Comparison of ENCODE assay signal across 8 cellular contexts in the genomic region with DNA sequence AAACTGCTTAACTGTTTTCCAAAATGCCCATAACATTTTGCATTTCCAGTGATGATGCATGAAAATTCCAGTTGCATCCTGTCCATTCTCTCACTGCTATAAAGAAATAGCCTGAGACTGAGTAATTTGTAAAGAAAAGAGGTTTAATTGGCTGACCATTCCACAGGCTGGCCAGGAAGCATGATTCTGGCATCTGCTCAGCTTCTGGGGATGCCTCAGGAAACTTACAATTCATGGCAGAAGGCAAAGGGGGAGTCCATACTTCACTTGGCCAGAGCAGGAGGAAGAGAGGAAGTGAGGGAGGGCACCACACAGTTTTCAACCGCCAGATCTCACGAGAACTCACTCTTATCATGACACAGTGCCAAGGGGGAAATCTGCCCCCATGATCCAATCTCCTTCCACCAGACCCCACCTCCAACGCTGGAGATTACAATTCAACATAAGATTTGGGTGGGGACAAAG. TPM values are rescaled to one million over a fixed set of nuclear protein-coding genes. Genes with fewer than 3 reads are reported as not detected.
DNase-seq lines count a peak whose midpoint lies in the region; FAIRE-seq and TF ChIP-seq lines count a peak whose summit lies in the region.

No MANE protein-coding gene starts in this region.

- H3K36me3 ChIP-seq in SJCRH30 (peaks cover 18% of the 10 kb centered on the region), sigmoid colon (peaks cover 0 to 27% (median 12%) of the 10 kb centered on the region in 4 donors), H7 (replicated peaks; ENCODE audit: control insufficient read depth, insufficient read depth, low read length) (peaks cover 2% of the 10 kb centered on the region; the same call in 1 of the 2 replicates)

- peak overlapping the region; percentile 34; the same call in 1 of the 2 replicates for H3K27ac ChIP-seq in SJCRH30
- H3K27ac ChIP-seq in coronary artery = peak overlapping the region in 1 of 2 donors; percentile 60
- H3K27ac ChIP-seq in sigmoid colon = peak overlapping the region; percentile 17 to 90 (median 81)

- 50 to 79% methylated on average over 3 of the region's 3 CpGs for whole genome bisulfite sequencing in sigmoid colon, 2 donors
- WGBS in lower leg skin, 2 donors = 71 to 89% methylated on average over 3 of the region's 3 CpGs

- TF ChIP-seq CTCF in coronary artery (IDR thresholded peaks at IDR 0.05) (no peak), sigmoid colon (IDR thresholded peaks at IDR 0.05) (no peak), lower leg skin (IDR thresholded peaks at IDR 0.05) (no peak)

- no peak overlapping the region for H3K4me3 ChIP-seq in SJCRH30
- peak overlapping the region; percentile 0 for H3K4me3 ChIP-seq in coronary artery
- H3K4me3 ChIP-seq in sigmoid colon = no peak overlapping the region
- H3K4me3 ChIP-seq in H7 (ENCODE audit: insufficient read depth, low read depth, low read length) = no peak overlapping the region
- no peak overlapping the region for H3K4me3 ChIP-seq in lower leg skin (ENCODE audit: low read depth, poor library complexity, severe bottlenecking)

- no peaks in the 10 kb centered on the region for H3K9me3 ChIP-seq in SJCRH30 (replicated peaks)
- H3K9me3 ChIP-seq in sigmoid colon = no peaks in the 10 kb centered on the region

- FAIRE-seq in GM12891 (lab: Jason Lieb, UNC) = peak; percentile 86

- H3K4me1 ChIP-seq in SJCRH30 = peaks cover 25% of the 10 kb centered on the region
- peaks cover 0 to 36% (median 14%) of the 10 kb centered on the region in 4 donors for H3K4me1 ChIP-seq in sigmoid colon

- H3K27me3 ChIP-seq in SJCRH30 (no peaks in the 10 kb centered on the region), sigmoid colon (no peaks in the 10 kb centered on the region), H7 (ENCODE audit: control insufficient read depth, insufficient read depth, low read length) (no peaks in the 10 kb centered on the region)

- no peak for TF ChIP-seq EP300 in sigmoid colon (IDR thresholded peaks at IDR 0.05)

- no peak for TF ChIP-seq POLR2A in GM12891 (IDR thresholded peaks at IDR 0.05; ENCODE audit: low read depth, low read length)
- TF ChIP-seq POLR2A in sigmoid colon (IDR thresholded peaks at IDR 0.05) = no peak
- no peak for TF ChIP-seq POLR2A in lower leg skin (IDR thresholded peaks at IDR 0.05)

- DNase-seq in GM12891 (ENCODE audit: insufficient read length, low spot score) = no peak
- DNase-seq in SJCRH30 = no peak
- DNase-seq in coronary artery (ENCODE audit: low spot score) = no peak
- no peak for DNase-seq in sigmoid colon
- no peak for DNase-seq in H7
- no peak for DNase-seq in HT-29 (ENCODE audit: low spot score)
- DNase-seq in lower leg skin (ENCODE audit: low spot score in 2 of 2) = no peak
- DNase-seq in SK-N-DZ (ENCODE audit: low spot score) = no peak

- intact Hi-C loops in sigmoid colon (cut with DNase I) = no loop called here
- intact Hi-C loops in lower leg skin (cut with DNase I; ENCODE audit: low total_unique reads) = no loop called here

TF ChIP-seq in GM12891, 5 proteins besides CTCF, POLR2A, EP300 and RAD21:
- TF ChIP-seq POLR2AphosphoS5 (IDR thresholded peaks at IDR 0.05; ENCODE audit: low read depth, low read length) = no peak
- no peak for TF ChIP-seq PAX5 (IDR thresholded peaks at IDR 0.05; ENCODE audit: insufficient read depth, low read length, severe bottlenecking)
- TF ChIP-seq SPI1 (IDR thresholded peaks at IDR 0.05; ENCODE audit: low read depth, low read length) = peak; percentile 69

RNA-seq across cellular contexts. Expression of gene CLEC2D, which starts 18.2 kb away (rescaled TPM):
- 29.9 TPM for polyA plus RNA-seq in GM12891 (2012; ENCODE audit: low read depth, missing spikeins)
- total RNA-seq in SJCRH30 (2014; rRNA removed; shearing (Covaris generic)) = 1.7 and 2.1 TPM in 2 replicates
- total RNA-seq in sigmoid colon (10 to 100 TPM in 1 of 4 donors, 1 to 10 TPM in 3; 6.4 to 18.6 (median 8.8) TPM), lower leg skin (1 to 10 TPM; 1.6 to 7.8 (median 2.5) TPM)
- 10 to 100 TPM in 1 of 3 donors, 1 to 10 TPM in 1, under 1 TPM in 1; 0.69 to 24.0 (median 1.2) TPM for polyA plus RNA-seq in sigmoid colon
- total RNA-seq in H7 (2014; rRNA removed; shearing (Covaris generic)) = 1.8 and 4.7 TPM in 2 replicates
- 0.03 and 0.37 TPM in 2 replicates for total RNA-seq in HT-29 (2014; rRNA removed; shearing (Covaris generic))
- 2.6 and 5.3 TPM in 2 replicates for polyA plus RNA-seq in SK-N-DZ (2014; cell fraction: cytosol; rRNA removed)
- 29.4 and 33.2 TPM in 2 replicates for polyA plus RNA-seq in SK-N-DZ (2014; cell fraction: nucleus; rRNA removed)

RNA-seq across cellular contexts. Expression of gene KLRB1, which starts 43.6 kb away (rescaled TPM):
- not detected for polyA plus RNA-seq in GM12891 (2012; ENCODE audit: low read depth, missing spikeins)
- not detected in 2 replicates for total RNA-seq in SJCRH30 (2014; rRNA removed; shearing (Covaris generic))
- 1 to 10 TPM in 2 of 4 donors, under 1 TPM in 1, not detected in 1; 0.49 to 1.5 (median 1.1) TPM for total RNA-seq in sigmoid colon
- 1 to 10 TPM; 1.4 to 3.6 (median 3.4) TPM for polyA plus RNA-seq in sigmoid colon
- not detected in 2 replicates for total RNA-seq in H7 (2014; rRNA removed; shearing (Covaris generic))
- total RNA-seq in HT-29 (2014; rRNA removed; shearing (Covaris generic)) = not detected in 2 replicates
- under 1 TPM in 3 of 4 donors, not detected in 1; 0.22 to 0.63 (median 0.42) TPM for total RNA-seq in lower leg skin
- polyA plus RNA-seq in SK-N-DZ (2014; cell fraction: cytosol; rRNA removed) = not detected in 2 replicates
- polyA plus RNA-seq in SK-N-DZ (2014; cell fraction: nucleus; rRNA removed) = not detected in 2 replicates
